ENCODE assay signal across 16 cellular contexts in the genomic region with DNA sequence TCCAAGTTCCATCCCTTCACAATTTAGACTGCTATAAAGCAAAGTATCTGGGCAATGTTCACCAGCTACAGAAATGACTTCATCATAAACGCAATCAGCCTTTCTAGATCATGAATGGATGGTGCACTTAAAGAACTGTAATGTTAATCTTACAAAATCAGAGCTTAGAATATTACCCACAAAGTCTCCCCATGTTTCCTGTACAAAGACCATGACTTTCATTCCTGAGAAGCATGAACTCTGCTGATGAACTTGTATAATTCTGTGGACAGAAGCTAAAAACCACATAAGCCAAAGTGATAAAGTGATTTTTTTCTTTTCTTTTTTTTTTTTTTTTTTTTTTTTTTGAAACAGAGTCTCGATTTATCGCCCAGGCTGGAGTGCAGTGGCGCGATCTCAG. TPM values are rescaled to one million over a fixed set of nuclear protein-coding genes. Genes with fewer than 3 reads are reported as not detected.
A peak's percentile ranks its signal among the peaks of the same experiment; 100 is the strongest.
DNase-seq lines count a peak whose midpoint lies in the region; ATAC-seq lines count a peak whose summit lies in the region.
"Had no signal": no experiment of that assay in that cellular context is flagged by ENCODE, and none has a peak within 500 bp of the region (broad histone marks: within the 10 kb centered on the region; RNA-seq: fewer than 3 reads in every experiment).

No MANE protein-coding gene starts in this region.

- H2AFZ ChIP-seq in GM23248 = peak overlapping the region; percentile 51; the same call in 1 of the 2 replicates

- H3K36me3 ChIP-seq in GM23248 (ENCODE audit: low read depth) = no peaks in the 10 kb centered on the region

- H3K79me2 ChIP-seq in GM23248 (ENCODE audit: insufficient read depth) = no peaks in the 10 kb centered on the region

- no peak overlapping the region for H3K4me2 ChIP-seq in GM23248 (ENCODE audit: unreplicated experiment)

- H3K4me1 Mint-ChIP-seq in immature natural killer cell = peaks cover 5 to 8% of the 10 kb centered on the region in 2 donors
- H3K4me1 Mint-ChIP-seq: CD4-positive, alpha-beta memory T cell had no signal

- no peak overlapping the region for H3K27ac Mint-ChIP-seq in immature natural killer cell
- H3K27ac Mint-ChIP-seq: CD4-positive, alpha-beta memory T cell had no signal

- H3K4me3 ChIP-seq in GM23248 = no peak overlapping the region

- H3K4me3 Mint-ChIP-seq in immature natural killer cell = no peak overlapping the region
- H3K4me3 Mint-ChIP-seq: CD4-positive, alpha-beta memory T cell had no signal

- H3K9me3 Mint-ChIP-seq in immature natural killer cell = peaks cover 0 to 6% (median 0%) of the 10 kb centered on the region in 6 donors

- in situ Hi-C loops in GM23248 (cut with MboI) = no loop called here

- ATAC-seq in GM19035 (IDR thresholded peaks at IDR 0.05; ENCODE audit: unreplicated experiment) (no peak), HG03342 (IDR thresholded peaks at IDR 0.05; ENCODE audit: unreplicated experiment) (no peak)

- peak; percentile 14 for DNase-seq in GM23248
- peak; percentile 27 for DNase-seq in amniotic epithelial cell (ENCODE audit: low read depth)
- DNase-seq in immature natural killer cell = peak in 2 of 3 donors; percentile 18 to 50
- no peak for DNase-seq in AG20443 (ENCODE audit: low spot score)
- DNase-seq: C1 segment of cervical spinal cord; Calu3; CD4-positive, alpha-beta memory T cell; COR-L47; DMS53; DMS79 treated with DMSO at 0.1 percent for 48 hours; GF-D8; H7; HCEC 1CT had no signal

- H3K27me3 Mint-ChIP-seq in immature natural killer cell (ENCODE audit: low read depth in 3 of 3) = peaks cover 14 to 58% (median 27%) of the 10 kb centered on the region in 3 donors

- H3K9me3 ChIP-seq in GM23248 (ENCODE audit: low read depth) = no peaks in the 10 kb centered on the region

- H3K27me3 ChIP-seq in GM23248 (replicated peaks; ENCODE audit: insufficient read depth) = no peaks in the 10 kb centered on the region

- H3F3A ChIP-seq in GM23248 (ENCODE audit: insufficient read depth) = no peaks in the 10 kb centered on the region

- H3K9me2 ChIP-seq in GM23248 (ENCODE audit: insufficient read depth) = no peaks in the 10 kb centered on the region

- H3K36me3 Mint-ChIP-seq in immature natural killer cell = no peaks in the 10 kb centered on the region
- H3K36me3 Mint-ChIP-seq: CD4-positive, alpha-beta memory T cell had no signal

- H4K20me1 ChIP-seq in GM23248 (ENCODE audit: insufficient read depth) = no peaks in the 10 kb centered on the region

- no peak overlapping the region for H3K27ac ChIP-seq in GM23248
- H3K27ac ChIP-seq: 22Rv1 had no signal

- H3K4me1 ChIP-seq in GM23248 (ENCODE audit: insufficient read depth) = peaks cover 12% of the 10 kb centered on the region; the same call in 1 of the 2 replicates

- H3K9ac ChIP-seq in GM23248 = no peak overlapping the region

- 46 to 86% methylated on average over 1 to 5 of the region's 5 CpGs for WGBS in GM23248 (ENCODE audit: low coverage in 1 of 2, low lambda C conversion rate in 2 of 2, missing lambda C conversion rate in 2 of 2), 2 experiments

RNA-seq across cellular contexts. Expression of a gene that starts 53.3 kb away (rescaled TPM):
- total RNA-seq in GM23248 (2014; rRNA removed; shearing (Covaris generic)) = 48.3 and 65.3 TPM in 2 replicates
- polyA plus RNA-seq in GM23248 (2016; fragmentation: Nextera tagmentation; extraction: Ambion mirVana) (28.6 and 32.5 TPM in 2 replicates), immature natural killer cell (10 to 100 TPM in 2 of 3 donors, 1 to 10 TPM in 1; 5.1 to 48.6 (median 32.2) TPM)
